6 cellular contexts compared by ENCODE assay signal in genomic region chrX:153875391-153876111, GRCh38. TPM values are rescaled to one million over a fixed set of nuclear protein-coding genes. Genes with fewer than 3 reads are reported as not detected.
A peak's percentile ranks its signal among the peaks of the same experiment; 100 is the strongest.
DNase-seq lines count a peak whose midpoint lies in the region; TF ChIP-seq lines count a peak whose summit lies in the region.

No MANE protein-coding gene starts in this region.

- no peaks in the 10 kb centered on the region for H3K27me3 ChIP-seq in H7 (ENCODE audit: control insufficient read depth, insufficient read depth, low read length)

- TF ChIP-seq CTCF in fibroblast of the aortic adventitia (IDR thresholded peaks at IDR 0.05; ENCODE audit: insufficient read depth, low read length): no peak

- H3K4me3 ChIP-seq in H7 (ENCODE audit: insufficient read depth, low read depth, low read length) (peak overlapping the region; percentile 4; the same call in 1 of the 2 replicates), fibroblast of the aortic adventitia (ENCODE audit: low read depth, low read length) (no peak overlapping the region)

- DNase-seq in H7 (peak; percentile 93), fibroblast of the aortic adventitia (ENCODE audit: low read depth) (peak; percentile 16), NCI-H446 (lab: John Stamatoyannopoulos, UW) (no peak), DMS153 treated with DMSO at 0.1 percent for 48 hours (lab: John Stamatoyannopoulos, UW; ENCODE audit: unreplicated experiment) (no peak)
- DNase-seq in activated CD4-positive, CD25-positive, alpha-beta regulatory T cell treated with anti-CD3 and anti-CD28 coated beads, Interleukin-2, amount 50 U/mL, for 72 hours: peak; percentile 66
- DNase-seq in stimulated activated CD4-positive, alpha-beta T cell treated with anti-CD3 and anti-CD28 coated beads, Interleukin-1b, Interleukin-23, amount 100 ng/mL, for 4 hours (ENCODE audit: low read depth in 2 of 2): peak; percentile 45 to 61

- H3K36me3 ChIP-seq in H7 (replicated peaks; ENCODE audit: control insufficient read depth, insufficient read depth, low read length): no peaks in the 10 kb centered on the region

RNA-seq across cellular contexts. Expression of gene L1CAM, which starts 10.4 kb away (rescaled TPM):
- total RNA-seq in H7 (2014; rRNA removed; shearing (Covaris generic)): 9.9 and 17.0 TPM in 2 replicates
- 0.36 and 1.6 TPM in 2 replicates for total RNA-seq in fibroblast of the aortic adventitia (ENCODE audit: low replicate concordance)

RNA-seq across cellular contexts. Expression of gene AVPR2, which starts 28.9 kb away (rescaled TPM):
- total RNA-seq in H7 (2014; rRNA removed; shearing (Covaris generic)): not detected in 2 replicates
- total RNA-seq in fibroblast of the aortic adventitia (ENCODE audit: low replicate concordance): not detected in 2 replicates

RNA-seq across cellular contexts. Expression of gene PDZD4, which starts 45.2 kb away (rescaled TPM):
- 73.0 and 76.3 TPM in 2 replicates for total RNA-seq in H7 (2014; rRNA removed; shearing (Covaris generic))
- 0.09 and 1.1 TPM in 2 replicates for total RNA-seq in fibroblast of the aortic adventitia (ENCODE audit: low replicate concordance)

RNA-seq across cellular contexts. Expression of gene ARHGAP4, which starts 50.5 kb away (rescaled TPM):
- total RNA-seq in H7 (2014; rRNA removed; shearing (Covaris generic)): 39.4 and 51.3 TPM in 2 replicates
- total RNA-seq in fibroblast of the aortic adventitia (ENCODE audit: low replicate concordance): 0.27 and 6.0 TPM in 2 replicates

RNA-seq across cellular contexts. Expression of gene NAA10, which starts 59.3 kb away (rescaled TPM):
- total RNA-seq in H7 (2014; rRNA removed; shearing (Covaris generic)): 86.7 and 97.4 TPM in 2 replicates
- total RNA-seq in fibroblast of the aortic adventitia (ENCODE audit: low replicate concordance): 25.8 and 84.7 TPM in 2 replicates

Comparison
In these comparisons a context has a peak if more than half of its experiments do, and no peak if none do; other contexts are left out.
1. DNase-seq: peak in H7 (single experiment), activated CD4-positive, CD25-positive, alpha-beta regulatory T cell treated with anti-CD3 and anti-CD28 coated beads, Interleukin-2, amount 50 U/mL, for 72 hours (single experiment), fibroblast of the aortic adventitia (single experiment) and stimulated activated CD4-positive, alpha-beta T cell treated with anti-CD3 and anti-CD28 coated beads, Interleukin-1b, Interleukin-23, amount 100 ng/mL, for 4 hours (2 of 2); none in NCI-H446 (0 of 2) and DMS153 treated with DMSO at 0.1 percent for 48 hours (single experiment).
2. RNA of gene PDZD4, which starts 45.2 kb away (total RNA-seq): 73.0 to 76.3 TPM in H7; 0.09 to 1.1 TPM in fibroblast of the aortic adventitia; every median in the first group is over 10 times any median in the second.